Comparison of ENCODE assay signal across 9 cellular contexts in genomic region chr6:139364302-139364981, GRCh38. TPM values are rescaled to one million over a fixed set of nuclear protein-coding genes. Genes with fewer than 3 reads are reported as not detected.
A peak's percentile ranks its signal among the peaks of the same experiment; 100 is the strongest.
DNase-seq lines count a peak whose midpoint lies in the region; ATAC-seq and TF ChIP-seq lines count a peak whose summit lies in the region.
"Had no signal": no experiment of that assay in that cellular context is flagged by ENCODE, and none has a peak within 500 bp of the region (broad histone marks: within the 10 kb centered on the region; RNA-seq: fewer than 3 reads in every experiment).

No MANE protein-coding gene starts in this region.

- H3K4me1 ChIP-seq in OCI-LY1 (ENCODE audit: insufficient read depth, low read length, severe bottlenecking) (peaks cover 26% of the 10 kb centered on the region), colonic mucosa (no peaks in the 10 kb centered on the region)

- no peak for DNase-seq in activated naive CD4-positive, alpha-beta T cell treated with Interleukin-2 at 50 U/mL for 16 hours
- DNase-seq in colonic mucosa: no peak
- DNase-seq in medulla oblongata (ENCODE audit: extremely low spot score): peak; percentile 68

- no peaks in the 10 kb centered on the region for H3K27me3 ChIP-seq in OCI-LY1 (ENCODE audit: insufficient read depth, low read length)
- H3K27me3 ChIP-seq in colonic mucosa: no peaks in the 10 kb centered on the region

- H3K27ac Mint-ChIP-seq in activated naive CD4-positive, alpha-beta T cell treated with anti-CD3 and anti-CD28 coated beads, Interleukin-2, amount 50 U/mL, for 24 hours: peak overlapping the region; percentile 79
- H3K27ac Mint-ChIP-seq: stimulated activated naive CD8-positive, alpha-beta T cell treated with anti-CD3 and anti-CD28 coated beads, Interleukin-15, Interleukin-2, amounts not matched to agents 100 ng/mL and 50 ng/mL, for 24 hours had no signal

- intact Hi-C loops in colonic mucosa (cut with DNase I): loop anchor here (5.0 kb wide), 2 partner anchors 237 to 547 kb away; no protein-coding TSS in a partner anchor

- no peaks in the 10 kb centered on the region for H3K36me3 Mint-ChIP-seq in activated naive CD4-positive, alpha-beta T cell treated with anti-CD3 and anti-CD28 coated beads, Interleukin-2, amount 50 U/mL, for 24 hours

- no peak overlapping the region for H2AFZ ChIP-seq in OCI-LY1 (ENCODE audit: low read length)

- no peaks in the 10 kb centered on the region for H3K9me2 ChIP-seq in OCI-LY1 (ENCODE audit: low read depth, low read length)

- no peaks in the 10 kb centered on the region for H3K9me3 Mint-ChIP-seq in activated naive CD4-positive, alpha-beta T cell treated with anti-CD3 and anti-CD28 coated beads, Interleukin-2, amount 50 U/mL, for 24 hours

- no peaks in the 10 kb centered on the region for H3K27me3 Mint-ChIP-seq in activated naive CD4-positive, alpha-beta T cell treated with anti-CD3 and anti-CD28 coated beads, Interleukin-2, amount 50 U/mL, for 24 hours
- H3K27me3 Mint-ChIP-seq: stimulated activated naive CD8-positive, alpha-beta T cell treated with anti-CD3 and anti-CD28 coated beads, Interleukin-15, Interleukin-2, amounts not matched to agents 100 ng/mL and 50 ng/mL, for 24 hours had no signal

- peak; percentile 79 for TF ChIP-seq CTCF in OCI-LY1 (IDR thresholded peaks at IDR 0.05; ENCODE audit: low read length)
- peak; percentile 76 for TF ChIP-seq CTCF in colonic mucosa (IDR thresholded peaks at IDR 0.05)

- H3K27ac ChIP-seq in OCI-LY1 (ENCODE audit: low read depth, low read length, poor library complexity, severe bottlenecking) (peak overlapping the region; percentile 42), colonic mucosa (no peak overlapping the region)

- peaks cover 59% of the 10 kb centered on the region for H3K4me1 Mint-ChIP-seq in activated naive CD4-positive, alpha-beta T cell treated with anti-CD3 and anti-CD28 coated beads, Interleukin-2, amount 50 U/mL, for 24 hours

- no peak overlapping the region for H3K4me3 Mint-ChIP-seq in activated naive CD4-positive, alpha-beta T cell treated with anti-CD3 and anti-CD28 coated beads, Interleukin-2, amount 50 U/mL, for 24 hours
- H3K4me3 Mint-ChIP-seq: stimulated activated naive CD8-positive, alpha-beta T cell treated with anti-CD3 and anti-CD28 coated beads, Interleukin-15, Interleukin-2, amounts not matched to agents 100 ng/mL and 50 ng/mL, for 24 hours had no signal

- ATAC-seq in HG03442 (IDR thresholded peaks at IDR 0.05; ENCODE audit: unreplicated experiment): peak; percentile 45
- no peak for ATAC-seq in HG02588 (IDR thresholded peaks at IDR 0.05; ENCODE audit: unreplicated experiment)
- ATAC-seq in GM21619 (IDR thresholded peaks at IDR 0.05; ENCODE audit: unreplicated experiment): no peak

- H3K9me3 ChIP-seq in OCI-LY1 (ENCODE audit: low read length) (no peaks in the 10 kb centered on the region), colonic mucosa (no peaks in the 10 kb centered on the region)

- no peaks in the 10 kb centered on the region for H3K79me2 ChIP-seq in OCI-LY1 (ENCODE audit: insufficient read depth, low read length)

- H4K20me1 ChIP-seq in OCI-LY1 (ENCODE audit: insufficient read depth, low read length): no peaks in the 10 kb centered on the region

- H3K4me2 ChIP-seq in OCI-LY1 (ENCODE audit: low read length): no peak overlapping the region

- no peak overlapping the region for H3K4me3 ChIP-seq in OCI-LY1 (ENCODE audit: low read depth, low read length, poor library complexity, severe bottlenecking)
- no peak overlapping the region for H3K4me3 ChIP-seq in colonic mucosa

- H3K9ac ChIP-seq in OCI-LY1 (ENCODE audit: low read length) (no peak overlapping the region), colonic mucosa (ENCODE audit: low read depth in 2 of 2, low read length in 2 of 2) (no peak overlapping the region)

- H3F3A ChIP-seq in OCI-LY1 (ENCODE audit: insufficient read depth, low read length): no peaks in the 10 kb centered on the region

- H3K36me3 ChIP-seq in OCI-LY1 (ENCODE audit: insufficient read depth, low read length): no peaks in the 10 kb centered on the region
- no peaks in the 10 kb centered on the region for H3K36me3 ChIP-seq in colonic mucosa

RNA-seq across cellular contexts. Expression of gene CITED2, which starts 10.0 kb away (rescaled TPM):
- total RNA-seq in colonic mucosa: 100 to 1,000 TPM; 113 to 119 TPM
